ENCODE assay signal across 8 cellular contexts in the genomic region with DNA sequence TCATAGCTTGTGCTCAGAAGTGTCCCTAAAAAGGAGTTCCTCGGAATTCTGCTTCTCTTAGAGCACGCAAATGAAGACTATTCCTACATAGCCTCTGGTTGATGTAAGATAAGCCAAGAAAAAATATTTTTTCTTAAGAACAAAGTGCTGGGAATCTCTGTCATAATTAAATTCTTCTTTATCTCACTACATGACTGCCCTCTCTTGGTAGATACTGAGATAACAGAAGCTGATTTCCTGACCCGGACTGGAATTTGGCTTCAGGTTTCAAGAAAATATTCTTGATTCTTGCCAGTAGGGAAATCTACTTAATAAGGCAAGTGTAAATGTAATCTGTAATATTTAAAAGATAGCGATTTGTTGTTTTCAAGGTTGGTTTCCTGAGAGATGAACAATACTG. TPM values are rescaled to one million over a fixed set of nuclear protein-coding genes. Genes with fewer than 3 reads are reported as not detected.
A peak's percentile ranks its signal among the peaks of the same experiment; 100 is the strongest.
DNase-seq lines count a peak whose midpoint lies in the region; ATAC-seq, FAIRE-seq and TF ChIP-seq lines count a peak whose summit lies in the region.

No MANE protein-coding gene starts in this region.

- no peak for TF ChIP-seq EP300 in A549 (IDR thresholded peaks at IDR 0.05)

- intact Hi-C loops in spleen (cut with DNase I; ENCODE audit: low total_unique reads): no loop called here

- H3K9me3 ChIP-seq in A549: no peaks in the 10 kb centered on the region
- peaks cover 0 to 3% (median 0%) of the 10 kb centered on the region in 8 donors for H3K9me3 ChIP-seq in spleen

- no peak overlapping the region for H3K4me2 ChIP-seq in A549

- no peaks in the 10 kb centered on the region for H3K36me3 ChIP-seq in spleen

- ATAC-seq in A549 (peak; percentile 47 to 70; a peak in 3 of 6 replicates), HG02970 (IDR thresholded peaks at IDR 0.05; ENCODE audit: low FRiP score, unreplicated experiment) (no peak)

- WGBS in A549 (ENCODE audit: missing lambda C conversion rate): under 1% methylated on average over 4 of the region's 4 CpGs
- WGBS in spleen, 5 donors: 12 to 22% (median 16%) methylated on average over 4 of the region's 4 CpGs

- H3K4me1 ChIP-seq in A549 (no peaks in the 10 kb centered on the region), spleen (peaks cover 6 to 27% (median 17%) of the 10 kb centered on the region in 6 donors)

- POLR2A ChIA-PET in A549 (lab: Yijun Ruan, JAX): interaction anchor here (0.5 kb wide), 1 partner anchor 1072 kb away, joined by 3 read pairs; no protein-coding TSS in a partner anchor

- CTCF ChIA-PET in A549 (lab: Yijun Ruan, JAX): interaction anchor here (0.7 to 1.7 kb wide), 13 partner anchors 9 to 1081 kb away, joined by 3 to 19 read pairs (median 6); no protein-coding TSS in a partner anchor

- TF ChIP-seq POLR2A in A549 (IDR thresholded peaks at IDR 0.05; ENCODE audit: low read length) (no peak), spleen (IDR thresholded peaks at IDR 0.05) (no peak), GM12891 (IDR thresholded peaks at IDR 0.05; ENCODE audit: low read depth, low read length) (no peak)

- FAIRE-seq in A549 (lab: Jason Lieb, UNC): no peak
- FAIRE-seq in RCC 7860 (lab: Jason Lieb, UNC): peak; percentile 48
- FAIRE-seq in GM12891 (lab: Jason Lieb, UNC): no peak

- TF ChIP-seq CTCF in A549 (IDR thresholded peaks at IDR 0.05): peak; percentile 54
- TF ChIP-seq CTCF in GM12873 (IDR thresholded peaks at IDR 0.05; ENCODE audit: insufficient read depth, low read depth, low read length, missing control alignments): peak; percentile 21
- peak; percentile 43 for TF ChIP-seq CTCF in foreskin fibroblast (IDR thresholded peaks at IDR 0.05; ENCODE audit: low read depth, low read length)
- TF ChIP-seq CTCF in spleen (IDR thresholded peaks at IDR 0.05 in 8 of 11, conservative IDR thresholded peaks at IDR 0.05 in 3 of 11): peak in 10 of 11 experiments; percentile 7 to 67 (median 51)

- DNase-seq in A549 (ENCODE audit: low read depth in 1 of 2, low spot score in 1 of 2) (peak; percentile 28 to 47), RCC 7860 (ENCODE audit: low spot score) (peak; percentile 4), foreskin fibroblast (peak; percentile 3 to 24), spleen (no peak), NCI-H2081 treated with DMSO at 0.1 percent for 48 hours (lab: John Stamatoyannopoulos, UW) (no peak), GM12891 (ENCODE audit: insufficient read length, low spot score) (no peak)

- TF ChIP-seq RAD21 in A549 (conservative IDR thresholded peaks at IDR 0.05 in 1 of 2, IDR thresholded peaks at IDR 0.05 in 1 of 2): peak; percentile 62 to 68

- H3K4me3 ChIP-seq in A549 (no peak overlapping the region), foreskin fibroblast (ENCODE audit: low read depth in 1 of 2, low read length in 2 of 2) (no peak overlapping the region), spleen (no peak overlapping the region)

- H3K27ac ChIP-seq in A549 (no peak overlapping the region), spleen (peak overlapping the region in 5 of 8 donors; percentile 17 to 41 (median 40))

- no peaks in the 10 kb centered on the region for H3K27me3 ChIP-seq in spleen (replicated peaks in 1 of 7)

TF ChIP-seq in A549, 52 proteins besides CTCF, POLR2A, EP300 and RAD21:
- peak; percentile 34; the same call in 1 of the 3 replicates for TF ChIP-seq SMC3 (IDR thresholded peaks at IDR 0.05)
- TF ChIP-seq, protein P1, sequence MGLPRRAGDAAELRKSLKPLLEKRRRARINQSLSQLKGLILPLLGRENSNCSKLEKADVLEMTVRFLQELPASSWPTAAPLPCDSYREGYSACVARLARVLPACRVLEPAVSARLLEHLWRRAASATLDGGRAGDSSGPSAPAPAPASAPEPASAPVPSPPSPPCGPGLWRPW (IDR thresholded peaks at IDR 0.05): no peak

TF ChIP-seq in GM12891, 5 proteins besides CTCF, POLR2A, EP300 and RAD21:
- TF ChIP-seq POLR2AphosphoS5 (IDR thresholded peaks at IDR 0.05; ENCODE audit: low read depth, low read length) (no peak), POU2F2 (IDR thresholded peaks at IDR 0.05; ENCODE audit: low read depth, low read length) (no peak), SPI1 (IDR thresholded peaks at IDR 0.05; ENCODE audit: low read depth, low read length) (no peak), TAF1 (IDR thresholded peaks at IDR 0.05; ENCODE audit: low read depth, low read length) (no peak), PAX5 (IDR thresholded peaks at IDR 0.05; ENCODE audit: insufficient read depth, low read length, severe bottlenecking) (no peak)

RNA-seq across cellular contexts. Expression of gene SETMAR, which starts 31.3 kb away (rescaled TPM):
- polyA plus RNA-seq in A549 (2011; rRNA removed) (12.3 and 12.5 TPM in 2 replicates), A549 (2017; fragmentation: RNase III; extraction: RNeasy Plus Mini Kit Qiagen cat#74134 plus additional on column Dnase treatment) (7.2 to 8.5 TPM (median 7.3 TPM) in 3 replicates), spleen (10 to 100 TPM in 1 of 3 donors, 1 to 10 TPM in 2; 9.0 to 10.1 (median 9.7) TPM)
- 5.7 TPM in 2 replicates for polyA plus RNA-seq in A549 (2012; cell fraction: cytosol; rRNA removed)
- polyA plus RNA-seq in A549 (2012; cell fraction: nucleus; rRNA removed): 4.2 and 6.4 TPM in 2 replicates
- 12.6 and 13.4 TPM in 2 replicates for polyA minus RNA-seq in A549 (2011; rRNA and poly(A)+ RNA removed)
- 10 to 100 TPM in 5 of 7 donors, 1 to 10 TPM in 2; 7.8 to 17.8 (median 10.9) TPM for total RNA-seq in spleen
- 10.6 TPM for polyA plus RNA-seq in GM12891 (2012; ENCODE audit: low read depth, missing spikeins)

Comparison
In these comparisons a context has a peak if more than half of its experiments do, and no peak if none do; other contexts are left out.
1. DNase-seq: peak in A549 (2 of 2), RCC 7860 (single experiment) and foreskin fibroblast (2 of 2); none in spleen (single experiment), NCI-H2081 treated with DMSO at 0.1 percent for 48 hours (single experiment) and GM12891 (single experiment).
2. H3K27ac ChIP-seq: peak in spleen (5 of 8); none in A549 (0 of 2).
3. Peak in every context shown above with its lines, with median percentiles within 50 percentile points of each other: CTCF ChIP-seq.